ENCODE assay signal across 8 cellular contexts in genomic region chr11:46554205-46555162, GRCh38. TPM values are rescaled to one million over a fixed set of nuclear protein-coding genes. Genes with fewer than 3 reads are reported as not detected.
DNase-seq lines count a peak whose midpoint lies in the region; ATAC-seq and FAIRE-seq lines count a peak whose summit lies in the region.

No MANE protein-coding gene starts in this region.

- no peaks in the 10 kb centered on the region for H3K27me3 Mint-ChIP-seq in effector memory CD8-positive, alpha-beta T cell

- H3K4me3 Mint-ChIP-seq in effector memory CD8-positive, alpha-beta T cell: peak overlapping the region in 1 of 2 donors; percentile 2

- H3K9me3 Mint-ChIP-seq in effector memory CD8-positive, alpha-beta T cell: no peaks in the 10 kb centered on the region

- H3K36me3 Mint-ChIP-seq in effector memory CD8-positive, alpha-beta T cell (ENCODE audit: insufficient read depth): peaks cover 7% of the 10 kb centered on the region

- peak; percentile 91 for FAIRE-seq in G401.6 (lab: Jason Lieb, UNC)

- DNase-seq in NCI-H460 (ENCODE audit: extremely low read depth, low read depth) (peak; percentile 44), myocyte (ENCODE audit: low read depth) (peak; percentile 45)
- no peak for DNase-seq in effector memory CD8-positive, alpha-beta T cell

- ATAC-seq in effector memory CD8-positive, alpha-beta T cell (replicated peaks): no peak
- ATAC-seq in GM19395 (IDR thresholded peaks at IDR 0.05; ENCODE audit: unreplicated experiment) (no peak), HG02981 (IDR thresholded peaks at IDR 0.05; ENCODE audit: unreplicated experiment) (no peak), GM21786 (IDR thresholded peaks at IDR 0.05; ENCODE audit: unreplicated experiment) (no peak), GM18861 (IDR thresholded peaks at IDR 0.05; ENCODE audit: unreplicated experiment) (no peak)

- H3K27ac Mint-ChIP-seq in effector memory CD8-positive, alpha-beta T cell: peak overlapping the region; percentile 39 to 61

- peaks cover 26 to 53% of the 10 kb centered on the region in 2 donors for H3K4me1 Mint-ChIP-seq in effector memory CD8-positive, alpha-beta T cell (ENCODE audit: low read depth in 2 of 2)

RNA-seq across cellular contexts. Expression of gene AMBRA1, which starts 39.3 kb away (rescaled TPM):
- total RNA-seq in NCI-H460 (2014; rRNA removed; shearing (Covaris generic)): 8.9 and 9.6 TPM in 2 replicates
- 10.1 and 13.2 TPM in 2 replicates for polyA plus RNA-seq in NCI-H460 (2014; cell fraction: nucleus; rRNA removed)
- total RNA-seq in myocyte: 18.7 and 30.9 TPM in 2 replicates
- polyA plus RNA-seq in myocyte (2012): 13.1 TPM

Comparison
In these comparisons a context has a peak if more than half of its experiments do, and no peak if none do; other contexts are left out.
1. DNase-seq: peak in NCI-H460 (single experiment) and myocyte (single experiment); none in effector memory CD8-positive, alpha-beta T cell (0 of 3).